28 cellular contexts compared by ENCODE assay signal in the genomic region with DNA sequence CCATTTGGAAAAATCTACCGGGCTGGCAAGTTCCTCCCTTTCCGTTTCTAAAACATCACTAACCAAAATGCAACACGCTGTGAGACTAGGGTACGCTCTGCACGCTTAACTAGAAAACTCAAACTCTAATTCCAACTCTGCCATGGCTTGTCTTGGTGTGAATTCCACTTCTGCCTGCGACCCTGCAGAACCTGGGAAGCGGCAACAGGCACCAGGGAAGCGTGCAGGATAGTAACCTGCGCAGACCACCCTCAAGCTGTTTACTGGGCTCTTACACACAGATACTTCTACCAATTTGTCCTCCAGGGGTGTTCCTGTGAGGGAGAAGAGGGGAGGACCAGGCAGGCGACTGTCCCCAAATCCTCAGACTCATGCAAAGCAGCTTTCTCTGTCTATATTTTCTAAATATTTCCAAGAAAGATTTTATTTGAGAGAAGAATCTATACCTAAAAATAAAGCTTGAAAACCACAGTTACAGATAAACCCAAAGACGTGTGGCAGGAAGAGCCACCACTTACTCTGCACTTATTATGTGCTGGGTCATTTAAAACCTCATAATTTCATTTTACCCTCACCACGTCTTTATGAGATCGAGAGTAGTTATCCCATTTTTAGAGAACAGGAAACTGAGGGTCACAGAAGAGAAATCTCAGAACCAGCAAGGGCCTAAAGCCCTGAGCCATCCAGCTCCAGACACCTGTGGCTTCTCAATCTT. TPM values are rescaled to one million over a fixed set of nuclear protein-coding genes. Genes with fewer than 3 reads are reported as not detected.
"Had no signal": no experiment of that assay in that cellular context is flagged by ENCODE, and none has a peak within 500 bp of the region (broad histone marks: within the 10 kb centered on the region; RNA-seq: fewer than 3 reads in every experiment).

No MANE protein-coding gene starts in this region.

- H3K4me1 ChIP-seq: lower lobe of right lung, parathyroid adenoma, spleen, suprapubic skin, upper lobe of right lung had no signal

- H3K4me3 ChIP-seq: lower lobe of right lung, spleen, suprapubic skin, thoracic aorta, tibial artery, upper lobe of right lung had no signal

- FAIRE-seq: keratinocyte, small intestine, urothelium cell line had no signal

- H3K36me3 Mint-ChIP-seq: naive thymus-derived CD8-positive, alpha-beta T cell; stimulated activated effector memory CD8-positive, alpha-beta T cell treated with anti-CD3 and anti-CD28 coated beads, Interleukin-12 subunit alpha, Interleukin-12 subunit beta, amount 100 ng/mL, for 72 hours had no signal

- H3K79me2 ChIP-seq: parathyroid adenoma had no signal

- H3K27ac ChIP-seq: lower lobe of right lung, parathyroid adenoma, spleen, suprapubic skin, thoracic aorta, tibial artery, upper lobe of right lung had no signal

- H3K4me1 Mint-ChIP-seq: naive thymus-derived CD8-positive, alpha-beta T cell; neural crest cell; stimulated activated effector memory CD8-positive, alpha-beta T cell treated with anti-CD3 and anti-CD28 coated beads, Interleukin-12 subunit alpha, Interleukin-12 subunit beta, amount 100 ng/mL, for 72 hours had no signal

- H3K9me3 Mint-ChIP-seq: nephron; neural crest cell; stimulated activated naive CD8-positive, alpha-beta T cell treated with anti-CD3 and anti-CD28 coated beads, Interleukin-15, Interleukin-2, amounts not matched to agents 100 ng/mL and 50 ng/mL, for 24 hours had no signal

- H3K27me3 ChIP-seq: tibial artery, upper lobe of right lung had no signal

- H2AFZ ChIP-seq: parathyroid adenoma had no signal

- ATAC-seq: left cardiac atrium; left lobe of liver; lower lobe of right lung; naive thymus-derived CD8-positive, alpha-beta T cell; right cardiac atrium; sciatic nerve; stimulated activated effector memory CD8-positive, alpha-beta T cell treated with anti-CD3 and anti-CD28 coated beads, Interleukin-12 subunit alpha, Interleukin-12 subunit beta, amount 100 ng/mL, for 72 hours; upper lobe of right lung had no signal

- DNase-seq: hippocampal formation; kidney glomerular epithelial cell; left cardiac atrium; lower lobe of right lung; mammary epithelial cell; mesenchymal stem cell; naive thymus-derived CD8-positive, alpha-beta T cell; nucleus accumbens; right cardiac atrium; small intestine; spleen; stimulated activated CD4-positive, alpha-beta T cell treated with anti-CD3 and anti-CD28 coated beads, Interleukin-4, amount 100 ng/mL, for 24 hours; stimulated activated naive CD4-positive, alpha-beta T cell; tibial artery; trophoblast cell; upper lobe of right lung had no signal

- H3K4me3 Mint-ChIP-seq: naive thymus-derived CD8-positive, alpha-beta T cell; nephron; neural crest cell; stimulated activated effector memory CD8-positive, alpha-beta T cell treated with anti-CD3 and anti-CD28 coated beads, Interleukin-12 subunit alpha, Interleukin-12 subunit beta, amount 100 ng/mL, for 72 hours; stimulated activated naive CD8-positive, alpha-beta T cell treated with anti-CD3 and anti-CD28 coated beads, Interleukin-15, Interleukin-2, amounts not matched to agents 100 ng/mL and 50 ng/mL, for 24 hours had no signal

- H3K9me3 ChIP-seq: lower lobe of right lung, spleen, suprapubic skin, thoracic aorta, tibial artery, upper lobe of right lung had no signal

- H3K9ac ChIP-seq: parathyroid adenoma had no signal

- H3K27ac Mint-ChIP-seq: naive thymus-derived CD8-positive, alpha-beta T cell; nephron; progenitor cell of endocrine pancreas; stimulated activated effector memory CD8-positive, alpha-beta T cell treated with anti-CD3 and anti-CD28 coated beads, Interleukin-12 subunit alpha, Interleukin-12 subunit beta, amount 100 ng/mL, for 72 hours; stimulated activated naive CD8-positive, alpha-beta T cell treated with anti-CD3 and anti-CD28 coated beads, Interleukin-15, Interleukin-2, amounts not matched to agents 100 ng/mL and 50 ng/mL, for 24 hours had no signal

- H3K36me3 ChIP-seq: lower lobe of right lung, spleen, suprapubic skin, thoracic aorta, upper lobe of right lung had no signal

RNA-seq across cellular contexts. Expression of gene CPXM2, which starts 52.9 kb away (rescaled TPM):
- total RNA-seq: naive thymus-derived CD8-positive, alpha-beta T cell; neural crest cell had no signal
- polyA plus RNA-seq: mammary epithelial cell; naive thymus-derived CD8-positive, alpha-beta T cell had no signal
